Comparison of ENCODE assay signal across 12 cellular contexts in genomic region chr17:8867361-8867981, GRCh38. TPM values are rescaled to one million over a fixed set of nuclear protein-coding genes. Genes with fewer than 3 reads are reported as not detected.
A peak's percentile ranks its signal among the peaks of the same experiment; 100 is the strongest.
DNase-seq lines count a peak whose midpoint lies in the region; ATAC-seq and TF ChIP-seq lines count a peak whose summit lies in the region.
"Had no signal": no experiment of that assay in that cellular context is flagged by ENCODE, and none has a peak within 500 bp of the region (broad histone marks: within the 10 kb centered on the region; RNA-seq: fewer than 3 reads in every experiment).

PIK3R6 (minus strand) TSS chr17:8867674; CDS start chr17:8849794, 17,880 bp downstream.

- peaks cover 20% of the 10 kb centered on the region for H3K36me3 Mint-ChIP-seq in activated naive CD8-positive, alpha-beta T cell treated with anti-CD3 and anti-CD28 coated beads, Interleukin-2, amount 10 ng/mL, durations not matched to agents 7 days and 5 days
- H3K36me3 Mint-ChIP-seq: brain had no signal

- peaks cover 37% of the 10 kb centered on the region for H3K4me1 Mint-ChIP-seq in activated naive CD8-positive, alpha-beta T cell treated with anti-CD3 and anti-CD28 coated beads, Interleukin-2, amount 10 ng/mL, durations not matched to agents 7 days and 5 days

- no peaks in the 10 kb centered on the region for H3K9me3 ChIP-seq in psoas muscle
- H3K9me3 ChIP-seq: A549 had no signal

- H3K9me3 Mint-ChIP-seq in activated naive CD8-positive, alpha-beta T cell treated with anti-CD3 and anti-CD28 coated beads, Interleukin-2, amount 10 ng/mL, durations not matched to agents 7 days and 5 days: no peaks in the 10 kb centered on the region

- H3K4me3 ChIP-seq in psoas muscle: peak within 1 kb of the TSS; percentile 52
- H3K4me3 ChIP-seq: A549 had no signal

- peak; percentile 43 for DNase-seq in NCI-H146 treated with DMSO at 0.1 percent for 48 hours (lab: John Stamatoyannopoulos, UW; ENCODE audit: unreplicated experiment)
- DNase-seq in NCI-H146 (lab: John Stamatoyannopoulos, UW): no peak
- DNase-seq in activated naive CD8-positive, alpha-beta T cell treated with anti-CD3 and anti-CD28 coated beads, Interleukin-2, amount 10 ng/mL, durations not matched to agents 7 days and 5 days: peak; percentile 47
- no peak for DNase-seq in psoas muscle
- DNase-seq in GOT3 (lab: John Stamatoyannopoulos, UW): no peak
- DNase-seq in left lobe of liver (ENCODE audit: low spot score): no peak
- DNase-seq: NCI-H2029 had no signal

- WGBS in psoas muscle, 3 donors: 36 to 44% (median 42%) methylated on average over 12 of the region's 12 CpGs

- ATAC-seq in HG03108 (IDR thresholded peaks at IDR 0.05; ENCODE audit: unreplicated experiment) (peak; percentile 40), psoas muscle (no peak), GM19395 (IDR thresholded peaks at IDR 0.05; ENCODE audit: unreplicated experiment) (no peak), left lobe of liver (no peak)
- peak; percentile 88 for ATAC-seq in activated naive CD8-positive, alpha-beta T cell treated with anti-CD3 and anti-CD28 coated beads, Interleukin-2, amount 10 ng/mL, durations not matched to agents 7 days and 5 days (ENCODE audit: low read depth)
- ATAC-seq: A549 had no signal

- H3K27me3 Mint-ChIP-seq in activated naive CD8-positive, alpha-beta T cell treated with anti-CD3 and anti-CD28 coated beads, Interleukin-2, amount 10 ng/mL, durations not matched to agents 7 days and 5 days: no peaks in the 10 kb centered on the region

- POLR2A ChIA-PET in activated naive CD8-positive, alpha-beta T cell treated with anti-CD3 and anti-CD28 coated beads, Interleukin-2, amount 10 ng/mL, durations not matched to agents 7 days and 5 days (lab: Charles Lee): interaction anchor here (0.9 to 1.5 kb wide), 6 partner anchors 9 to 646 kb away, joined by 3 to 20 read pairs (median 4); partner anchors contain the start of gene PIK3R5

- H3K36me3 ChIP-seq in psoas muscle (ENCODE audit: insufficient read depth in 1 of 2, low read depth in 1 of 2): no peaks in the 10 kb centered on the region

- H3K27ac Mint-ChIP-seq in activated naive CD8-positive, alpha-beta T cell treated with anti-CD3 and anti-CD28 coated beads, Interleukin-2, amount 10 ng/mL, durations not matched to agents 7 days and 5 days: peak within 1 kb of the TSS; percentile 93

- H3K4me3 Mint-ChIP-seq in activated naive CD8-positive, alpha-beta T cell treated with anti-CD3 and anti-CD28 coated beads, Interleukin-2, amount 10 ng/mL, durations not matched to agents 7 days and 5 days: peak within 1 kb of the TSS; percentile 99
- H3K4me3 Mint-ChIP-seq: brain had no signal

- intact Hi-C loops in psoas muscle (cut with DNase I): no loop called here

- no peaks in the 10 kb centered on the region for H3K27me3 ChIP-seq in psoas muscle (ENCODE audit: insufficient read depth in 3 of 3, low read length in 2 of 3)

- TF ChIP-seq CTCF in psoas muscle (IDR thresholded peaks at IDR 0.05): no peak

- H3K27ac ChIP-seq in psoas muscle: no peak within 1 kb of the TSS
- H3K27ac ChIP-seq: A549, parathyroid adenoma had no signal

- H3K4me1 ChIP-seq in psoas muscle: no peaks in the 10 kb centered on the region
- H3K4me1 ChIP-seq: parathyroid adenoma had no signal

RNA-seq across cellular contexts. Expression of gene PIK3R6, which starts in this region (rescaled TPM):
- total RNA-seq in activated naive CD8-positive, alpha-beta T cell treated with anti-CD3 and anti-CD28 coated beads, Interleukin-2, amount 10 ng/mL, durations not matched to agents 7 days and 5 days: 10 to 100 TPM; 15.8 to 18.5 TPM
- total RNA-seq in psoas muscle (under 1 TPM; 0.28 to 0.58 (median 0.44) TPM), left lobe of liver (0.18 TPM)
- under 1 TPM; 0.08 to 0.53 (median 0.18) TPM for polyA plus RNA-seq in psoas muscle
- polyA plus RNA-seq: A549 had no signal

Comparison
In these comparisons a context has a peak if more than half of its experiments do, and no peak if none do; other contexts are left out.
1. RNA of gene PIK3R6 (total RNA-seq): 15.8 to 18.5 TPM in activated naive CD8-positive, alpha-beta T cell treated with anti-CD3 and anti-CD28 coated beads, Interleukin-2, amount 10 ng/mL, durations not matched to agents 7 days and 5 days; 0.28 to 0.58 TPM in psoas muscle and 0.18 TPM in left lobe of liver (single experiment); every median in the first group is over 10 times any median in the second.
2. DNase-seq: peak in NCI-H146 treated with DMSO at 0.1 percent for 48 hours (single experiment) and activated naive CD8-positive, alpha-beta T cell treated with anti-CD3 and anti-CD28 coated beads, Interleukin-2, amount 10 ng/mL, durations not matched to agents 7 days and 5 days (single experiment); none in NCI-H146 (single experiment), psoas muscle (0 of 2), GOT3 (single experiment) and left lobe of liver (single experiment).
3. ATAC-seq: peak in HG03108 (single experiment) and activated naive CD8-positive, alpha-beta T cell treated with anti-CD3 and anti-CD28 coated beads, Interleukin-2, amount 10 ng/mL, durations not matched to agents 7 days and 5 days (single experiment); none in psoas muscle (0 of 4), GM19395 (single experiment) and left lobe of liver (single experiment).